13 cellular contexts compared by ENCODE assay signal in genomic region chr4:150237110-150237852, GRCh38.
A peak's percentile ranks its signal among the peaks of the same experiment; 100 is the strongest.
DNase-seq lines count a peak whose midpoint lies in the region; ATAC-seq and TF ChIP-seq lines count a peak whose summit lies in the region.
"Had no signal": no experiment of that assay in that cellular context is flagged by ENCODE, and none has a peak within 500 bp of the region (broad histone marks: within the 10 kb centered on the region; RNA-seq: fewer than 3 reads in every experiment).

No MANE protein-coding gene starts in this region.

- no peak overlapping the region for H3K4me3 ChIP-seq in coronary artery

- peak overlapping the region; percentile 74 to 83 for H3K27ac ChIP-seq in coronary artery

- no peaks in the 10 kb centered on the region for H3K27me3 Mint-ChIP-seq in mesothelial cell of epicardium (ENCODE audit: low read depth)

- no peak overlapping the region for H3K4me3 Mint-ChIP-seq in mesothelial cell of epicardium
- H3K4me3 Mint-ChIP-seq: CD4-positive, CD25-positive, alpha-beta regulatory T cell had no signal

- peaks cover 33% of the 10 kb centered on the region for H3K36me3 Mint-ChIP-seq in mesothelial cell of epicardium
- H3K36me3 Mint-ChIP-seq: CD4-positive, CD25-positive, alpha-beta regulatory T cell had no signal

- TF ChIP-seq CTCF in coronary artery (IDR thresholded peaks at IDR 0.05) (no peak), mesothelial cell of epicardium (IDR thresholded peaks at IDR 0.05; ENCODE audit: unreplicated experiment) (no peak)

- H3K4me1 Mint-ChIP-seq in mesothelial cell of epicardium: peaks cover 64% of the 10 kb centered on the region
- H3K4me1 Mint-ChIP-seq: CD4-positive, CD25-positive, alpha-beta regulatory T cell had no signal

- no peaks in the 10 kb centered on the region for H3K9me3 Mint-ChIP-seq in mesothelial cell of epicardium

- no peak for ATAC-seq in HG03457 (IDR thresholded peaks at IDR 0.05; ENCODE audit: unreplicated experiment)
- no peak for ATAC-seq in HG02763 (IDR thresholded peaks at IDR 0.05; ENCODE audit: unreplicated experiment)

- peak overlapping the region; percentile 95 for H3K27ac Mint-ChIP-seq in mesothelial cell of epicardium
- H3K27ac Mint-ChIP-seq: CD4-positive, CD25-positive, alpha-beta regulatory T cell had no signal

- DNase-seq in AG08395 (ENCODE audit: low spot score) (peak; percentile 71), NCI-H226 (peak; percentile 83), coronary artery (ENCODE audit: low spot score) (no peak), mesothelial cell of epicardium (ENCODE audit: low spot score in 2 of 2, unreplicated experiment in 2 of 2) (no peak), NCI-H1694 (lab: John Stamatoyannopoulos, UW) (no peak), COLO668 (lab: John Stamatoyannopoulos, UW; ENCODE audit: unreplicated experiment) (no peak)
- DNase-seq: CD4-positive, CD25-positive, alpha-beta regulatory T cell; cortex of kidney; NCI-H69; nucleus accumbens; T-helper 2 cell had no signal

Comparison
In these comparisons a context has a peak if more than half of its experiments do, and no peak if none do; other contexts are left out.
1. DNase-seq: peak in AG08395 (single experiment) and NCI-H226 (single experiment); none in coronary artery (single experiment), mesothelial cell of epicardium (0 of 2), NCI-H1694 (single experiment) and COLO668 (single experiment).